8 cellular contexts compared by ENCODE assay signal in genomic region chr11:64763804-64764611, GRCh38. TPM values are rescaled to one million over a fixed set of nuclear protein-coding genes. Genes with fewer than 3 reads are reported as not detected.
DNase-seq lines count a peak whose midpoint lies in the region; ATAC-seq and TF ChIP-seq lines count a peak whose summit lies in the region.

No MANE protein-coding gene starts in this region.

- H3K27ac Mint-ChIP-seq in activated B cell treated with CpG ODN at 0.5 μM for 24 hours (peak overlapping the region; percentile 85), progenitor cell of endocrine pancreas (peak overlapping the region; percentile 12)

- H3K27me3 ChIP-seq in DOHH2 (ENCODE audit: control insufficient read depth, low read length) = no peaks in the 10 kb centered on the region

- DNase-seq in activated B cell treated with CpG ODN at 0.5 μM for 24 hours (no peak), progenitor cell of endocrine pancreas (ENCODE audit: low spot score, unreplicated experiment) (no peak), RPMI8226 (no peak), HK-2 (ENCODE audit: unreplicated experiment) (no peak)
- peak; percentile 58 for DNase-seq in effector CD8-positive, alpha-beta T cell (lab: John Stamatoyannopoulos, UW)

- ATAC-seq in activated B cell treated with CpG ODN at 0.5 μM for 24 hours (ENCODE audit: low read depth) (peak; percentile 41), HG03159 (IDR thresholded peaks at IDR 0.05; ENCODE audit: unreplicated experiment) (no peak), GM18519 (IDR thresholded peaks at IDR 0.05; ENCODE audit: low FRiP score, unreplicated experiment) (no peak)

- peaks cover 28% of the 10 kb centered on the region for H3K79me2 ChIP-seq in DOHH2 (ENCODE audit: control insufficient read depth, low read length)

- no peaks in the 10 kb centered on the region for H3K9me2 ChIP-seq in DOHH2 (replicated peaks; ENCODE audit: control insufficient read depth, low read length)

- H3K27me3 Mint-ChIP-seq in activated B cell treated with CpG ODN at 0.5 μM for 24 hours (no peaks in the 10 kb centered on the region), progenitor cell of endocrine pancreas (no peaks in the 10 kb centered on the region)

- CTCF ChIA-PET in activated B cell treated with CpG ODN at 0.5 μM for 24 hours (lab: Charles Lee) = interaction anchor here (0.9 to 2.3 kb wide), 8 partner anchors 7 to 60 kb away, joined by 3 to 11 read pairs (median 5); partner anchors contain the start of gene RASGRP2

- H4K20me1 ChIP-seq in DOHH2 (ENCODE audit: control insufficient read depth, insufficient read depth, low read depth, low read length) = peaks cover 42% of the 10 kb centered on the region

- peak overlapping the region; percentile 52 for H3K4me3 Mint-ChIP-seq in activated B cell treated with CpG ODN at 0.5 μM for 24 hours
- no peak overlapping the region for H3K4me3 Mint-ChIP-seq in progenitor cell of endocrine pancreas (ENCODE audit: low read depth)

- peak overlapping the region; percentile 11 for H3K4me2 ChIP-seq in DOHH2 (ENCODE audit: low read length)

- H3K4me1 ChIP-seq in DOHH2 (ENCODE audit: control insufficient read depth, low read length) = peaks cover 82% of the 10 kb centered on the region

- H3K9me3 ChIP-seq in DOHH2 (ENCODE audit: control insufficient read depth, insufficient read depth, low read length) = no peaks in the 10 kb centered on the region

- H3F3A ChIP-seq in DOHH2 (ENCODE audit: control insufficient read depth, insufficient read depth) = peaks cover 64% of the 10 kb centered on the region

- H3K4me1 Mint-ChIP-seq in activated B cell treated with CpG ODN at 0.5 μM for 24 hours (peaks cover 93% of the 10 kb centered on the region), progenitor cell of endocrine pancreas (ENCODE audit: low read depth) (peaks cover 37% of the 10 kb centered on the region)

- H3K36me3 Mint-ChIP-seq in activated B cell treated with CpG ODN at 0.5 μM for 24 hours (ENCODE audit: low read depth) = peaks cover 72% of the 10 kb centered on the region
- peaks cover 40% of the 10 kb centered on the region for H3K36me3 Mint-ChIP-seq in progenitor cell of endocrine pancreas (ENCODE audit: insufficient read depth)

- POLR2A ChIA-PET in activated B cell treated with CpG ODN at 0.5 μM for 24 hours (lab: Charles Lee) = interaction anchor here (0.9 to 7.7 kb wide), 7 partner anchors 8 to 75 kb away, joined by 3 to 158 read pairs (median 6); partner anchors contain the start of genes RASGRP2 and SF1

- intact Hi-C loops in activated B cell treated with CpG ODN at 0.5 μM for 24 hours (cut with micrococcal nuclease) = loop anchor here (1.0 to 2.0 kb wide), 3 partner anchors 8 to 19 kb away; no protein-coding TSS in a partner anchor

- H3K4me3 ChIP-seq in DOHH2 (ENCODE audit: low read length) = no peak overlapping the region

- H3K9me3 Mint-ChIP-seq in activated B cell treated with CpG ODN at 0.5 μM for 24 hours = no peaks in the 10 kb centered on the region
- no peaks in the 10 kb centered on the region for H3K9me3 Mint-ChIP-seq in progenitor cell of endocrine pancreas (ENCODE audit: low read depth)

- TF ChIP-seq CTCF in DOHH2 (IDR thresholded peaks at IDR 0.05; ENCODE audit: low read depth, low read length, poor library complexity, severe bottlenecking) (no peak), activated B cell treated with CpG ODN at 0.5 μM for 24 hours (IDR thresholded peaks at IDR 0.05) (no peak), progenitor cell of endocrine pancreas (IDR thresholded peaks at IDR 0.05; ENCODE audit: unreplicated experiment) (no peak)

- H3K27ac ChIP-seq in DOHH2 (ENCODE audit: low read depth, low read length) = peak overlapping the region; percentile 45

- peaks cover 73% of the 10 kb centered on the region for H3K36me3 ChIP-seq in DOHH2 (ENCODE audit: control insufficient read depth, low read length)

RNA-seq across cellular contexts. Expression of gene PYGM, which starts 4.2 kb away (rescaled TPM):
- total RNA-seq in activated B cell treated with CpG ODN at 0.5 μM for 24 hours (3.2 and 4.8 TPM in 2 replicates), progenitor cell of endocrine pancreas (1.4 and 1.6 TPM in 2 replicates)

RNA-seq across cellular contexts. Expression of gene SF1, which starts 14.3 kb away (rescaled TPM):
- total RNA-seq in activated B cell treated with CpG ODN at 0.5 μM for 24 hours (640 and 687 TPM in 2 replicates), progenitor cell of endocrine pancreas (500 and 503 TPM in 2 replicates)

RNA-seq across cellular contexts. Expression of gene RASGRP2, which starts 20.1 kb away (rescaled TPM):
- 165 and 177 TPM in 2 replicates for total RNA-seq in activated B cell treated with CpG ODN at 0.5 μM for 24 hours
- total RNA-seq in progenitor cell of endocrine pancreas = 0.53 and 0.73 TPM in 2 replicates

RNA-seq across cellular contexts. Expression of gene MAP4K2, which starts 39.0 kb away (rescaled TPM):
- total RNA-seq in activated B cell treated with CpG ODN at 0.5 μM for 24 hours (69.1 and 73.6 TPM in 2 replicates), progenitor cell of endocrine pancreas (12.7 and 13.3 TPM in 2 replicates)

RNA-seq across cellular contexts. Expression of gene NRXN2, which starts 41.0 kb away (rescaled TPM):
- total RNA-seq in activated B cell treated with CpG ODN at 0.5 μM for 24 hours (0.54 and 0.73 TPM in 2 replicates), progenitor cell of endocrine pancreas (0.17 and 0.60 TPM in 2 replicates)

Comparison
In these comparisons a context has a peak if more than half of its experiments do, and no peak if none do; other contexts are left out.
1. RNA of gene RASGRP2, which starts 20.1 kb away (total RNA-seq): 165 to 177 TPM in activated B cell treated with CpG ODN at 0.5 μM for 24 hours; 0.53 to 0.73 TPM in progenitor cell of endocrine pancreas; every median in the first group is over 10 times any median in the second.